ENCODE assay signal across 8 cellular contexts in genomic region chr11:46332093-46332567, GRCh38. TPM values are rescaled to one million over a fixed set of nuclear protein-coding genes. Genes with fewer than 3 reads are reported as not detected.
DNase-seq lines count a peak whose midpoint lies in the region; ATAC-seq and TF ChIP-seq lines count a peak whose summit lies in the region.
"Had no signal": no experiment of that assay in that cellular context is flagged by ENCODE, and none has a peak within 500 bp of the region (broad histone marks: within the 10 kb centered on the region; RNA-seq: fewer than 3 reads in every experiment).

No MANE protein-coding gene starts in this region.

- H4K91ac ChIP-seq in H9 (ENCODE audit: insufficient read length, low read depth, low read length) = no peak overlapping the region

- H3K56ac ChIP-seq in H9 (ENCODE audit: insufficient read length, low read depth, low read length) = no peak overlapping the region

- H3K4me2 ChIP-seq in H9 (ENCODE audit: insufficient read depth, insufficient read length, low read length) = peak overlapping the region; percentile 36
- peak overlapping the region; percentile 97 for H3K4me2 ChIP-seq in smooth muscle cell

- ATAC-seq in foreskin keratinocyte = no peak
- no peak for ATAC-seq in GM21737 (IDR thresholded peaks at IDR 0.05; ENCODE audit: unreplicated experiment)
- ATAC-seq in HG03571 (IDR thresholded peaks at IDR 0.05; ENCODE audit: unreplicated experiment) = no peak

- H3K36me3 ChIP-seq in iPS-15b (ENCODE audit: control insufficient read depth, insufficient read depth, low read length) (peaks cover 3% of the 10 kb centered on the region), smooth muscle cell (ENCODE audit: low read depth) (no peaks in the 10 kb centered on the region)

- H3K4ac ChIP-seq in H9 (ENCODE audit: low read depth, low read length) = no peak overlapping the region

- no peak overlapping the region for H2AFZ ChIP-seq in H9 (ENCODE audit: low read length)
- no peak overlapping the region for H2AFZ ChIP-seq in smooth muscle cell (ENCODE audit: low read depth)

- H2BK120ac ChIP-seq in H9 (ENCODE audit: low read depth, low read length, poor library complexity, severe bottlenecking) = no peak overlapping the region

- H3K4me3 Mint-ChIP-seq in H9 = peak overlapping the region; percentile 66 to 79
- peak overlapping the region; percentile 0 for H3K4me3 Mint-ChIP-seq in activated CD4-positive, alpha-beta memory T cell treated with anti-CD3 and anti-CD28 coated beads, Interleukin-2, amount 10 ng/mL, durations not matched to agents 7 days and 5 days

- no peak overlapping the region for H2BK12ac ChIP-seq in H9 (ENCODE audit: insufficient read length, low read depth, low read length)

- H3T11ph ChIP-seq in H9 (ENCODE audit: low read length) = no peak overlapping the region

- peaks cover 0 to 4% (median 0%) of the 10 kb centered on the region in 3 experiments; a peak in 2 of 7 replicates for H3K36me3 Mint-ChIP-seq in H9 (ENCODE audit: insufficient read depth in 1 of 3, low read depth in 3 of 3)
- H3K36me3 Mint-ChIP-seq in activated CD4-positive, alpha-beta memory T cell treated with anti-CD3 and anti-CD28 coated beads, Interleukin-2, amount 10 ng/mL, durations not matched to agents 7 days and 5 days (ENCODE audit: low read depth) = no peaks in the 10 kb centered on the region

- peaks cover 7% of the 10 kb centered on the region for H3K23me2 ChIP-seq in H9 (ENCODE audit: insufficient read length, low read depth, low read length, poor library complexity, severe bottlenecking)

- DNase-seq in H9 (no peak), smooth muscle cell (lab: John Stamatoyannopoulos, UW; ENCODE audit: unreplicated experiment) (no peak), foreskin keratinocyte (no peak)
- DNase-seq in activated CD4-positive, alpha-beta memory T cell treated with anti-CD3 and anti-CD28 coated beads, Interleukin-2, amount 10 ng/mL, durations not matched to agents 7 days and 5 days = no peak
- DNase-seq: mucosa of descending colon had no signal

- H3K27ac ChIP-seq in H9 (ENCODE audit: insufficient read length, low read depth, low read length) (no peak overlapping the region), smooth muscle cell (ENCODE audit: low read depth) (no peak overlapping the region), foreskin keratinocyte (no peak overlapping the region)

- H3K4me3 ChIP-seq in iPS-15b (ENCODE audit: low read depth, low read length) = peak overlapping the region; percentile 59
- peak overlapping the region; percentile 63 for H3K4me3 ChIP-seq in smooth muscle cell
- H3K4me3 ChIP-seq: mucosa of descending colon had no signal

- H3K27ac Mint-ChIP-seq in H9 = no peak overlapping the region
- no peak overlapping the region for H3K27ac Mint-ChIP-seq in activated CD4-positive, alpha-beta memory T cell treated with anti-CD3 and anti-CD28 coated beads, Interleukin-2, amount 10 ng/mL, durations not matched to agents 7 days and 5 days

- TF ChIP-seq CTCF in H9 (conservative IDR thresholded peaks at IDR 0.05) (no peak), smooth muscle cell (IDR thresholded peaks at IDR 0.05; ENCODE audit: borderline replicate concordance, insufficient read depth, poor library complexity, severe bottlenecking) (no peak), foreskin keratinocyte (conservative IDR thresholded peaks at IDR 0.05) (no peak)

- H2BK5ac ChIP-seq in H9 (ENCODE audit: insufficient read length, low read length) = no peak overlapping the region

- H3K9ac ChIP-seq in H9 (ENCODE audit: extremely low read depth, insufficient read length, low read length) = no peak overlapping the region
- H3K9ac ChIP-seq in iPS-15b (ENCODE audit: low read depth, low read length) = no peak overlapping the region
- no peak overlapping the region for H3K9ac ChIP-seq in smooth muscle cell (ENCODE audit: low read depth)

- H3K9me3 ChIP-seq in H9 (ENCODE audit: control insufficient read depth, low read depth, low read length) = no peaks in the 10 kb centered on the region
- H3K9me3 ChIP-seq in iPS-15b (ENCODE audit: control insufficient read depth, insufficient read depth, low read length) = no peaks in the 10 kb centered on the region
- H3K9me3 ChIP-seq in smooth muscle cell (replicated peaks; ENCODE audit: low read depth) = no peaks in the 10 kb centered on the region
- H3K9me3 ChIP-seq: mucosa of descending colon had no signal

- no peak overlapping the region for H4K5ac ChIP-seq in H9 (ENCODE audit: insufficient read length, low read depth, low read length)

- POLR2A ChIA-PET in activated CD4-positive, alpha-beta memory T cell treated with anti-CD3 and anti-CD28 coated beads, Interleukin-2, amount 10 ng/mL, durations not matched to agents 7 days and 5 days (lab: Charles Lee) = interaction anchor here (0.9 to 1.4 kb wide), 2 partner anchors 13 to 92 kb away, joined by 3 to 4 read pairs; no protein-coding TSS in a partner anchor

- no peak overlapping the region for H2AK5ac ChIP-seq in H9 (ENCODE audit: insufficient read length, low read length)

- H3F3A ChIP-seq in smooth muscle cell (ENCODE audit: low read depth) = peaks cover 11% of the 10 kb centered on the region

- H4K8ac ChIP-seq in H9 (replicated peaks; ENCODE audit: insufficient read length, low read depth, low read length) = no peak overlapping the region

- CTCF ChIA-PET in activated CD4-positive, alpha-beta memory T cell treated with anti-CD3 and anti-CD28 coated beads, Interleukin-2, amount 10 ng/mL, durations not matched to agents 7 days and 5 days (lab: Charles Lee) = interaction anchor here (0.8 to 1.6 kb wide), 3 partner anchors 15 to 29 kb away, joined by 3 read pairs; partner anchors contain the start of gene DGKZ

- H2BK20ac ChIP-seq in H9 (ENCODE audit: low read depth, low read length, poor library complexity, severe bottlenecking) = no peak overlapping the region

- no peaks in the 10 kb centered on the region; a peak in 1 of 5 replicates for H3K9me3 Mint-ChIP-seq in H9
- H3K9me3 Mint-ChIP-seq in activated CD4-positive, alpha-beta memory T cell treated with anti-CD3 and anti-CD28 coated beads, Interleukin-2, amount 10 ng/mL, durations not matched to agents 7 days and 5 days = no peaks in the 10 kb centered on the region

- H2BK15ac ChIP-seq in H9 (ENCODE audit: low read depth, low read length) = no peak overlapping the region

- H3K79me1 ChIP-seq in H9 (ENCODE audit: insufficient read depth, low read depth, low read length, poor library complexity, severe bottlenecking) = no peaks in the 10 kb centered on the region

- whole genome bisulfite sequencing in H9 (ENCODE audit: extremely low coverage, insufficient read length, low lambda C conversion rate) = no CpG with 5 or more reads among the region's 8 CpGs
- 25% methylated on average over 8 of the region's 8 CpGs for WGBS in smooth muscle cell (ENCODE audit: low lambda C conversion rate)

- H3K18ac ChIP-seq in H9 (ENCODE audit: insufficient read length, low read depth, low read length) = no peak overlapping the region

- H3K4me1 Mint-ChIP-seq in H9 = peaks cover 45 to 67% of the 10 kb centered on the region in 2 experiments
- H3K4me1 Mint-ChIP-seq in activated CD4-positive, alpha-beta memory T cell treated with anti-CD3 and anti-CD28 coated beads, Interleukin-2, amount 10 ng/mL, durations not matched to agents 7 days and 5 days = peaks cover 32% of the 10 kb centered on the region

- H3K4me1 ChIP-seq in H9 (ENCODE audit: insufficient read depth, low read length) (peaks cover 3% of the 10 kb centered on the region; the same call in 1 of the 2 replicates), iPS-15b (ENCODE audit: control insufficient read depth, insufficient read depth, low read length) (peaks cover 27% of the 10 kb centered on the region), smooth muscle cell (ENCODE audit: low read depth) (peaks cover 29% of the 10 kb centered on the region), foreskin keratinocyte (no peaks in the 10 kb centered on the region)

- H3K27me3 Mint-ChIP-seq in H9 (ENCODE audit: low read depth) = peaks cover 71% of the 10 kb centered on the region
- peaks cover 59% of the 10 kb centered on the region for H3K27me3 Mint-ChIP-seq in activated CD4-positive, alpha-beta memory T cell treated with anti-CD3 and anti-CD28 coated beads, Interleukin-2, amount 10 ng/mL, durations not matched to agents 7 days and 5 days

- H3K27me3 ChIP-seq in H9 (ENCODE audit: insufficient read depth, low read length) (peaks cover 22% of the 10 kb centered on the region; the same call in 1 of the 2 replicates), iPS-15b (ENCODE audit: control insufficient read depth, insufficient read depth, low read length) (peaks cover 46% of the 10 kb centered on the region), smooth muscle cell (ENCODE audit: low read depth) (peaks cover 4% of the 10 kb centered on the region), foreskin keratinocyte (peaks cover 53% of the 10 kb centered on the region)

- H3K14ac ChIP-seq in H9 (ENCODE audit: insufficient read depth, low read length) = no peak overlapping the region

- H3K79me2 ChIP-seq in H9 (ENCODE audit: insufficient read depth, low read length) (no peaks in the 10 kb centered on the region), smooth muscle cell (ENCODE audit: low read depth) (no peaks in the 10 kb centered on the region)

- H4K20me1 ChIP-seq in H9 (ENCODE audit: control insufficient read depth, insufficient read depth, insufficient read length) = no peaks in the 10 kb centered on the region
- no peaks in the 10 kb centered on the region for H4K20me1 ChIP-seq in smooth muscle cell (ENCODE audit: low read depth)

- no peak overlapping the region for H3K23ac ChIP-seq in H9 (ENCODE audit: insufficient read length, low read depth, low read length)

RNA-seq across cellular contexts. Expression of gene DGKZ, which starts 15.1 kb away (rescaled TPM):
- total RNA-seq in H9 (2021) (68.8 and 68.9 TPM in 2 replicates), smooth muscle cell (32.2 and 42.1 TPM in 2 replicates), foreskin keratinocyte (70.1 and 71.6 TPM in 2 replicates)
- total RNA-seq in activated CD4-positive, alpha-beta memory T cell treated with anti-CD3 and anti-CD28 coated beads, Interleukin-2, amount 10 ng/mL, durations not matched to agents 7 days and 5 days = 100 to 1,000 TPM; 141 to 143 TPM
- polyA plus RNA-seq in smooth muscle cell (30.7 and 52.0 TPM in 2 replicates), foreskin keratinocyte (57.9 and 59.1 TPM in 2 replicates)

RNA-seq across cellular contexts. Expression of gene MDK, which starts 49.3 kb away (rescaled TPM):
- 392 and 407 TPM in 2 replicates for total RNA-seq in H9 (2021)
- total RNA-seq in activated CD4-positive, alpha-beta memory T cell treated with anti-CD3 and anti-CD28 coated beads, Interleukin-2, amount 10 ng/mL, durations not matched to agents 7 days and 5 days = 1 to 10 TPM; 3.5 to 4.1 TPM
- total RNA-seq in smooth muscle cell = 403 and 490 TPM in 2 replicates
- polyA plus RNA-seq in smooth muscle cell = 667 and 755 TPM in 2 replicates
- 23.4 and 24.2 TPM in 2 replicates for total RNA-seq in foreskin keratinocyte
- polyA plus RNA-seq in foreskin keratinocyte = 50.6 and 56.0 TPM in 2 replicates

RNA-seq across cellular contexts. Expression of gene CREB3L1, which starts 54.7 kb away (rescaled TPM):
- total RNA-seq in H9 (2021) (2.6 and 3.3 TPM in 2 replicates), smooth muscle cell (49.1 and 63.3 TPM in 2 replicates), foreskin keratinocyte (0.35 and 0.88 TPM in 2 replicates)
- total RNA-seq in activated CD4-positive, alpha-beta memory T cell treated with anti-CD3 and anti-CD28 coated beads, Interleukin-2, amount 10 ng/mL, durations not matched to agents 7 days and 5 days = not detected
- polyA plus RNA-seq in smooth muscle cell (385 and 437 TPM in 2 replicates), foreskin keratinocyte (0.61 and 1.1 TPM in 2 replicates)

RNA-seq across cellular contexts. Expression of gene CHRM4, which starts 59.4 kb away (rescaled TPM):
- 1.0 and 1.1 TPM in 2 replicates for total RNA-seq in H9 (2021)
- under 1 TPM; 0.30 to 0.38 TPM for total RNA-seq in activated CD4-positive, alpha-beta memory T cell treated with anti-CD3 and anti-CD28 coated beads, Interleukin-2, amount 10 ng/mL, durations not matched to agents 7 days and 5 days
- 4.7 and 5.6 TPM in 2 replicates for total RNA-seq in smooth muscle cell
- 11.1 and 20.0 TPM in 2 replicates for polyA plus RNA-seq in smooth muscle cell
- not detected in 2 replicates for total RNA-seq in foreskin keratinocyte
- polyA plus RNA-seq in foreskin keratinocyte = not detected in 2 replicates

Comparison
In these comparisons a context has a peak if more than half of its experiments do, and no peak if none do; other contexts are left out.
1. RNA of gene MDK, which starts 49.3 kb away (total RNA-seq): 403 to 490 TPM in smooth muscle cell and 392 to 407 TPM in H9; 23.4 to 24.2 TPM in foreskin keratinocyte and 3.5 to 4.1 TPM in activated CD4-positive, alpha-beta memory T cell treated with anti-CD3 and anti-CD28 coated beads, Interleukin-2, amount 10 ng/mL, durations not matched to agents 7 days and 5 days; every median in the first group is over 10 times any median in the second.
2. RNA of gene CREB3L1, which starts 54.7 kb away (total RNA-seq): 49.1 to 63.3 TPM in smooth muscle cell; 2.6 to 3.3 TPM in H9, 0.35 to 0.88 TPM in foreskin keratinocyte and not detected in activated CD4-positive, alpha-beta memory T cell treated with anti-CD3 and anti-CD28 coated beads, Interleukin-2, amount 10 ng/mL, durations not matched to agents 7 days and 5 days; every median in the first group is over 10 times any median in the second.